In the genomic region with DNA sequence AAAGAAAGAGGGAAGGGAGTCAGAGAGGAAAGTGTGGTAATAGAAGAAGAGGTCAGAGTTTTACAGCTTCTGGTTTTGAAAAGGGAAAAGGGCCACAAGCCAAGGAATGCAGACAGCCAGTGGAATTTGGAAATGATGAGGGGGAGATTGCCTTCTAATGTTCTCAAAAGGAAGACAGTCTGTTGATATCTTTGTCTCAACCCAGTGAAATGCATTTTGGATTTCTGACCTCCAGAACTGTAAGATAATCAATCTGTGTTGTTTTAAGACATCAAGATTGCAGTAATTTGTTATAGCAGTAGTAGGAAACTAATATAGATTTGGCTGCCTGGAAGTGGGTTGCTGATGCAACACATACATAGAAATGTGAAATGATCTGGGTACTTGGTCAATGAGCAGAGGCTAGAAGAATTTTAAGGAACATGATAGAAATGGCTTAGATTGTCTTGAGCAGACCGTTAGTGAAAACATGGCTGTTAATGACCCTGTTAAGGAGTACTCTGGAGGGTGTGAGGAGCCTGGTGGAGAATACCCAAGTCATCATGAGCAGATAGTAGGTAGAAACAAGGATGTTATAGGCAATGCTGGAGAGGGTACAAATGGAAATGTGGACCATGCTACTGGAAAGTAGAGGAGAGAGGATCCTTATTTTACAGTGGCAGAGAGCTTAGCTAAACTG, we compare ENCODE assay signal across 22 cellular contexts.
A peak's percentile ranks its signal among the peaks of the same experiment; 100 is the strongest.
DNase-seq lines count a peak whose midpoint lies in the region; ATAC-seq and TF ChIP-seq lines count a peak whose summit lies in the region.
"Had no signal": no experiment of that assay in that cellular context is flagged by ENCODE, and none has a peak within 500 bp of the region (broad histone marks: within the 10 kb centered on the region; RNA-seq: fewer than 3 reads in every experiment).

No MANE protein-coding gene starts in this region.

- H2AFZ ChIP-seq in fibroblast of lung (ENCODE audit: low read length) = no peak overlapping the region

- no peaks in the 10 kb centered on the region for H3K36me3 ChIP-seq in fibroblast of lung (ENCODE audit: control insufficient read depth, insufficient read depth, low read length)
- H3K36me3 ChIP-seq: BLaER1, spleen, tibial nerve had no signal

- no peak for ATAC-seq in HG02970 (IDR thresholded peaks at IDR 0.05; ENCODE audit: low FRiP score, unreplicated experiment)
- ATAC-seq: activated CD4-positive, CD25-positive, alpha-beta regulatory T cell treated with anti-CD3 and anti-CD28 coated beads, Interleukin-2, amount 50 U/mL, for 24 hours; activated CD8-positive, alpha-beta T cell treated with anti-CD3 and anti-CD28 coated beads for 36 hours; left lobe of liver; naive thymus-derived CD8-positive, alpha-beta T cell; Right ventricle myocardium inferior; stimulated activated naive CD8-positive, alpha-beta T cell treated with anti-CD3 and anti-CD28 coated beads, Interleukin-15, Interleukin-2, amounts not matched to agents 100 U/mL and 50 U/mL, for 24 hours had no signal

- no peaks in the 10 kb centered on the region for H3K79me2 ChIP-seq in fibroblast of lung (ENCODE audit: control insufficient read depth, insufficient read depth, low read length)

- H3K4me1 ChIP-seq in fibroblast of lung (ENCODE audit: control insufficient read depth, extremely low read depth, insufficient read depth, low read length) = no peaks in the 10 kb centered on the region

- H3K27me3 ChIP-seq in fibroblast of lung (ENCODE audit: control insufficient read depth, insufficient read depth, low read length) = no peaks in the 10 kb centered on the region
- H3K27me3 ChIP-seq: BLaER1, spleen, tibial nerve had no signal

- no peak overlapping the region for H3K9ac ChIP-seq in fibroblast of lung (ENCODE audit: insufficient read depth, low read length)
- H3K9ac ChIP-seq: BLaER1 had no signal

- no peak overlapping the region for H3K4me2 ChIP-seq in fibroblast of lung (ENCODE audit: extremely low read depth, insufficient read depth, low read length)
- H3K4me2 ChIP-seq: BLaER1 had no signal

- TF ChIP-seq CTCF in fibroblast of lung (conservative IDR thresholded peaks at IDR 0.05 in 1 of 2, IDR thresholded peaks at IDR 0.05 in 1 of 2; ENCODE audit: low read depth in 1 of 2, low read length in 2 of 2) = no peak

- no peaks in the 10 kb centered on the region for H3K9me3 ChIP-seq in fibroblast of lung (ENCODE audit: control insufficient read depth, insufficient read depth, low read depth, low read length)
- H3K9me3 ChIP-seq: BLaER1, spleen, tibial nerve had no signal

- in situ Hi-C loops in ACHN (cut with HindIII; ENCODE audit: low pct_ligation_motif_present, low pct_unique_long_range_greater_than_20kb, low sequenced_read_pairs) = no loop called here

- no peak overlapping the region for H3K27ac ChIP-seq in fibroblast of lung (ENCODE audit: insufficient read depth, low read length)
- H3K27ac ChIP-seq: BLaER1, epithelial cell of prostate, tibial nerve had no signal

- H4K20me1 ChIP-seq in fibroblast of lung (ENCODE audit: control insufficient read depth, extremely low read depth, insufficient read depth, low read length) = no peaks in the 10 kb centered on the region
- H4K20me1 ChIP-seq: BLaER1 had no signal

- DNase-seq in HCEC 1CT (peak; percentile 55), SKM-1 treated with dmso at 0.1 percent for 144 hours (lab: John Stamatoyannopoulos, UW; ENCODE audit: unreplicated experiment) (peak; percentile 56), fibroblast of lung (ENCODE audit: low read depth in 2 of 2) (peak; percentile 72 to 76), stromal cell of bone marrow (ENCODE audit: low read depth) (peak; percentile 53), kidney tubule cell (ENCODE audit: low spot score) (no peak), ACHN (no peak)
- DNase-seq: activated CD8-positive, alpha-beta T cell treated with anti-CD3 and anti-CD28 coated beads for 36 hours; activated gamma-delta T cell; activated T-cell treated with anti-CD3 and anti-CD28 coated beads for 4 hours; naive thymus-derived CD8-positive, alpha-beta T cell; NCI-H187; NCI-H82; spleen; stimulated activated CD4-positive, alpha-beta T cell treated with anti-CD3 and anti-CD28 coated beads, Interleukin-4, amount 100 ng/mL, for 4 hours; stimulated activated naive CD8-positive, alpha-beta T cell treated with anti-CD3 and anti-CD28 coated beads, Interleukin-15, Interleukin-2, amounts not matched to agents 100 U/mL and 50 U/mL, for 24 hours had no signal

- no peak overlapping the region for H3K4me3 ChIP-seq in fibroblast of lung (replicated peaks in 1 of 4; ENCODE audit: control extremely low read depth in 1 of 4, insufficient read depth in 1 of 4, low read depth in 3 of 4, low read length in 4 of 4)
- H3K4me3 ChIP-seq: BLaER1, spleen, tibial nerve had no signal

Comparison
In these comparisons a context has a peak if more than half of its experiments do, and no peak if none do; other contexts are left out.
1. DNase-seq: peak in HCEC 1CT (single experiment), SKM-1 treated with dmso at 0.1 percent for 144 hours (single experiment), fibroblast of lung (2 of 2) and stromal cell of bone marrow (single experiment); none in kidney tubule cell (single experiment) and ACHN (single experiment).